Comparison of ENCODE assay signal across 13 cellular contexts in the genomic region with DNA sequence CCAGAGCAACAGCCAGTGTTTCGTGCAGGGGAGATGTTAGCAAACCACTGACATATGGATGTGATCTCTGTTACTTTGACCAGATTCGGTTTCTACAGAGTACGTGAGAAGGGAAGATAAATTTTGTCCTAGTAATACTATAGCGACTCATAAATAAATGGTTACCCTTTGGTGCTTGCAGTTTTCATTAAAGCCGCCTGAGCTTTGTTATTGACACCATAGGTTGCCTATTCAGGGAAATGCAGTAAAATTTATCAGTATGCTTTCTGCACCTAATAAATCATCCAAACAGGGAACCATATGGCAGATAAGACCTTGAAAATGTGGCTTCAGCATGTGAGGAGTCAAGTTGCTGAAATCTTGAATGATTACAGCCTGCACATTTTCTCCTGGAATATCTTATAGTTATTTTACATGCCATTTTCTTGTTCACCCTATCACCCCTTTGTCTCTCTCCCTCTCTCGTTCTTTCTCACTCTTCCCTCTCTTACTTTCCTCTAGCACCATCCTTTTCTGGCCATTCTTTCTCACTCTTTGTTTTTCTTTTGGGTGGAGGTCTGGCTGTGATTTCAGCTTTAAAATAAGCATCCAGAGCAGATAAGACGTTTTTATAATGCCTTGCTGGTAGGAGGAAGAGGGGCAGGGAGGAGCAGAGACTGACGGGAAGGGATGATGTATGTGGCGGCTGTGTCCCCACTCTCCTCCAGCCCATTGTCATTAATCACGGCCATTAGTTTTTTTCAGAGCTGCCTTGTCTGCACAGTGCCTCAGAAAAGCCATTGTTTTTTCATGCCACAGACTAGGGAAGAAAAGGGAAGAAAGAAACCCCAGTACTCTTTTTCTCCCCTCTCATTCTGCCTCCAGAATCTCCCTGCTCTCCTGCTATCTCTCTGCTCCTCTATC.
DNase-seq lines count a peak whose midpoint lies in the region; ATAC-seq, FAIRE-seq and TF ChIP-seq lines count a peak whose summit lies in the region.
"Had no signal": no experiment of that assay in that cellular context is flagged by ENCODE, and none has a peak within 500 bp of the region (broad histone marks: within the 10 kb centered on the region; RNA-seq: fewer than 3 reads in every experiment).

No MANE protein-coding gene starts in this region.

- no peak for FAIRE-seq in D721Med (lab: Jason Lieb, UNC)
- FAIRE-seq: A549, H1 had no signal

- H3K4me1 Mint-ChIP-seq in activated T-helper 2 cell treated with anti-CD3 and anti-CD28 coated beads, Interferon-gamma antibody, Interleukin-2, Interleukin-4, amounts not matched to agents 10 μg/mL and 5 μg/mL and 100 μg/mL, durations not matched to agents 14 hours and 24 hours and 36 hours (ENCODE audit: low read depth) = no peaks in the 10 kb centered on the region
- no peaks in the 10 kb centered on the region for H3K4me1 Mint-ChIP-seq in immature natural killer cell

- H3K9me3 Mint-ChIP-seq in activated T-helper 2 cell treated with anti-CD3 and anti-CD28 coated beads, Interferon-gamma antibody, Interleukin-2, Interleukin-4, amounts not matched to agents 10 μg/mL and 5 μg/mL and 100 μg/mL, durations not matched to agents 14 hours and 24 hours and 36 hours = no peaks in the 10 kb centered on the region
- H3K9me3 Mint-ChIP-seq in immature natural killer cell = peaks cover 0 to 2% (median 0%) of the 10 kb centered on the region in 6 donors
- H3K9me3 Mint-ChIP-seq: activated T-cell treated with anti-CD3 and anti-CD28 coated beads, Interleukin-2, amount 50 U/mL, for 72 hours had no signal

- peaks cover 2% of the 10 kb centered on the region for H3K27me3 Mint-ChIP-seq in activated T-helper 2 cell treated with anti-CD3 and anti-CD28 coated beads, Interferon-gamma antibody, Interleukin-2, Interleukin-4, amounts not matched to agents 10 μg/mL and 5 μg/mL and 100 μg/mL, durations not matched to agents 14 hours and 24 hours and 36 hours (ENCODE audit: low read depth)
- peaks cover 0 to 2% (median 0%) of the 10 kb centered on the region in 3 donors for H3K27me3 Mint-ChIP-seq in immature natural killer cell (ENCODE audit: low read depth in 3 of 3)

- no peak overlapping the region for H3K27ac ChIP-seq in cardiac muscle cell
- peak overlapping the region in 1 of 12 donors; percentile 89 for H3K27ac ChIP-seq in heart left ventricle
- H3K27ac ChIP-seq in dorsolateral prefrontal cortex = peak overlapping the region in 34 of 59 donors; percentile 3 to 73 (median 37)
- H3K27ac ChIP-seq in upper lobe of left lung = peak overlapping the region; percentile 5 to 63 (median 50)
- H3K27ac ChIP-seq: A549, upper lobe of right lung had no signal

- no peaks in the 10 kb centered on the region for H3K27me3 ChIP-seq in cardiac muscle cell
- no peaks in the 10 kb centered on the region for H3K27me3 ChIP-seq in heart left ventricle
- peaks cover 0 to 9% (median 0%) of the 10 kb centered on the region in 45 donors for H3K27me3 ChIP-seq in dorsolateral prefrontal cortex
- H3K27me3 ChIP-seq in upper lobe of left lung = no peaks in the 10 kb centered on the region
- H3K27me3 ChIP-seq: upper lobe of right lung had no signal

- H3K9me3 ChIP-seq in cardiac muscle cell (ENCODE audit: low read depth) = no peaks in the 10 kb centered on the region
- no peaks in the 10 kb centered on the region for H3K9me3 ChIP-seq in heart left ventricle
- H3K9me3 ChIP-seq in upper lobe of left lung = no peaks in the 10 kb centered on the region
- H3K9me3 ChIP-seq: A549, upper lobe of right lung had no signal

- TF ChIP-seq EP300 in upper lobe of left lung (IDR thresholded peaks at IDR 0.05) = no peak

- H3K27ac Mint-ChIP-seq in activated T-helper 2 cell treated with anti-CD3 and anti-CD28 coated beads, Interferon-gamma antibody, Interleukin-2, Interleukin-4, amounts not matched to agents 10 μg/mL and 5 μg/mL and 100 μg/mL, durations not matched to agents 14 hours and 24 hours and 36 hours = no peak overlapping the region
- H3K27ac Mint-ChIP-seq in immature natural killer cell = no peak overlapping the region
- H3K27ac Mint-ChIP-seq: activated T-cell treated with anti-CD3 and anti-CD28 coated beads, Interleukin-2, amount 50 U/mL, for 72 hours had no signal

- H3K4me3 ChIP-seq in cardiac muscle cell = no peak overlapping the region
- H3K4me3 ChIP-seq in heart left ventricle = no peak overlapping the region
- peak overlapping the region in 8 of 59 donors; percentile 9 to 24 (median 14) for H3K4me3 ChIP-seq in dorsolateral prefrontal cortex
- H3K4me3 ChIP-seq in upper lobe of left lung = no peak overlapping the region
- H3K4me3 ChIP-seq: A549, upper lobe of right lung had no signal

- 56 to 65% (median 60%) methylated on average over 10 of the region's 10 CpGs for WGBS in heart left ventricle, 4 donors
- WGBS in upper lobe of left lung, 2 donors = 39 to 43% methylated on average over 10 of the region's 10 CpGs

- DNase-seq in cardiac muscle cell (ENCODE audit: low read depth in 1 of 2, low spot score in 1 of 2) (peak; percentile 22 to 71), heart left ventricle (no peak), dorsolateral prefrontal cortex (no peak), upper lobe of left lung (no peak), immature natural killer cell (no peak), D721Med (ENCODE audit: insufficient read length, low spot score) (no peak)
- DNase-seq in activated T-helper 2 cell treated with anti-CD3 and anti-CD28 coated beads, Interferon-gamma antibody, Interleukin-2, Interleukin-4, amounts not matched to agents 10 μg/mL and 5 μg/mL and 100 μg/mL, durations not matched to agents 14 hours and 24 hours and 36 hours (ENCODE audit: low spot score) = no peak
- DNase-seq: activated T-cell treated with anti-CD3 and anti-CD28 coated beads, Interleukin-2, amount 50 U/mL, for 72 hours; stimulated activated CD4-positive, alpha-beta T cell treated with anti-CD3 and anti-CD28 coated beads, Interleukin-4, amount 100 ng/mL, for 4 hours; upper lobe of right lung had no signal

- no peak for ATAC-seq in heart left ventricle
- peak; percentile 32 for ATAC-seq in HG03442 (IDR thresholded peaks at IDR 0.05; ENCODE audit: unreplicated experiment)
- no peak for ATAC-seq in upper lobe of left lung (ENCODE audit: low FRiP score in 2 of 2)
- ATAC-seq: A549; activated T-cell treated with anti-CD3 and anti-CD28 coated beads, Interleukin-2, amount 50 U/mL, for 72 hours had no signal

- TF ChIP-seq POLR2A in heart left ventricle (IDR thresholded peaks at IDR 0.05) = no peak
- no peak for TF ChIP-seq POLR2A in upper lobe of left lung (IDR thresholded peaks at IDR 0.05)

- no peak overlapping the region for H3K4me3 Mint-ChIP-seq in activated T-helper 2 cell treated with anti-CD3 and anti-CD28 coated beads, Interferon-gamma antibody, Interleukin-2, Interleukin-4, amounts not matched to agents 10 μg/mL and 5 μg/mL and 100 μg/mL, durations not matched to agents 14 hours and 24 hours and 36 hours (ENCODE audit: low read depth)
- peak overlapping the region in 1 of 5 donors; percentile 14 for H3K4me3 Mint-ChIP-seq in immature natural killer cell
- H3K4me3 Mint-ChIP-seq: activated T-cell treated with anti-CD3 and anti-CD28 coated beads, Interleukin-2, amount 50 U/mL, for 72 hours had no signal

- peaks cover 19% of the 10 kb centered on the region for H3K4me1 ChIP-seq in cardiac muscle cell (ENCODE audit: low read depth)
- H3K4me1 ChIP-seq in heart left ventricle = peaks cover 0 to 58% (median 15%) of the 10 kb centered on the region in 12 donors
- peaks cover 17 to 39% (median 26%) of the 10 kb centered on the region in 4 donors for H3K4me1 ChIP-seq in upper lobe of left lung
- H3K4me1 ChIP-seq: A549 had no signal

- TF ChIP-seq CTCF in cardiac muscle cell (IDR thresholded peaks at IDR 0.05; ENCODE audit: low read depth, low read length) (no peak), heart left ventricle (IDR thresholded peaks at IDR 0.05) (no peak), dorsolateral prefrontal cortex (IDR thresholded peaks at IDR 0.05 in 54 of 56, conservative IDR thresholded peaks at IDR 0.05 in 2 of 56; ENCODE audit: low read depth in 1 of 56, partially characterized antibody in 56 of 56) (no peak), upper lobe of left lung (IDR thresholded peaks at IDR 0.05) (no peak), D721Med (IDR thresholded peaks at IDR 0.05; ENCODE audit: insufficient read depth, missing control alignments) (no peak)

- H3K36me3 ChIP-seq in cardiac muscle cell = no peaks in the 10 kb centered on the region
- H3K36me3 ChIP-seq in heart left ventricle = no peaks in the 10 kb centered on the region
- no peaks in the 10 kb centered on the region for H3K36me3 ChIP-seq in upper lobe of left lung
- H3K36me3 ChIP-seq: upper lobe of right lung had no signal

- H3K36me3 Mint-ChIP-seq in activated T-helper 2 cell treated with anti-CD3 and anti-CD28 coated beads, Interferon-gamma antibody, Interleukin-2, Interleukin-4, amounts not matched to agents 10 μg/mL and 5 μg/mL and 100 μg/mL, durations not matched to agents 14 hours and 24 hours and 36 hours (ENCODE audit: low read depth) = no peaks in the 10 kb centered on the region
- no peaks in the 10 kb centered on the region for H3K36me3 Mint-ChIP-seq in immature natural killer cell

- intact Hi-C loops in heart left ventricle (cut with DNase I) = no loop called here
- intact Hi-C loops in dorsolateral prefrontal cortex (cut with DNase I) = no loop called here
- intact Hi-C loops in activated T-helper 2 cell treated with anti-CD3 and anti-CD28 coated beads, Interferon-gamma antibody, Interleukin-2, Interleukin-4, amounts not matched to agents 10 μg/mL and 5 μg/mL and 100 μg/mL, durations not matched to agents 14 hours and 24 hours and 36 hours (cut with micrococcal nuclease) = no loop called here

Comparison
In these comparisons a context has a peak if more than half of its experiments do, and no peak if none do; other contexts are left out.
1. DNase-seq: peak in cardiac muscle cell (2 of 2); none in heart left ventricle (0 of 5), dorsolateral prefrontal cortex (0 of 10), upper lobe of left lung (0 of 2), activated T-helper 2 cell treated with anti-CD3 and anti-CD28 coated beads, Interferon-gamma antibody, Interleukin-2, Interleukin-4, amounts not matched to agents 10 μg/mL and 5 μg/mL and 100 μg/mL, durations not matched to agents 14 hours and 24 hours and 36 hours (single experiment), immature natural killer cell (0 of 3) and D721Med (single experiment).